Comparison of ENCODE assay signal across 22 cellular contexts in genomic region chr9:68775003-68775730, GRCh38.
DNase-seq lines count a peak whose midpoint lies in the region; FAIRE-seq and TF ChIP-seq lines count a peak whose summit lies in the region.
"Had no signal": no experiment of that assay in that cellular context is flagged by ENCODE, and none has a peak within 500 bp of the region (broad histone marks: within the 10 kb centered on the region; RNA-seq: fewer than 3 reads in every experiment).

No MANE protein-coding gene starts in this region.

- peaks cover 5% of the 10 kb centered on the region for H3K4me1 ChIP-seq in mammary epithelial cell (ENCODE audit: insufficient read depth, low read length)
- H3K4me1 ChIP-seq in endodermal cell (ENCODE audit: control insufficient read depth, insufficient read depth, low read length), result peaks cover 38% of the 10 kb centered on the region

- no peak overlapping the region for H3K4me3 Mint-ChIP-seq in endodermal cell
- H3K4me3 Mint-ChIP-seq: activated CD8-positive, alpha-beta T cell treated with anti-CD3 and anti-CD28 coated beads, Interleukin-2, amount 10 ng/mL, durations not matched to agents 7 days and 5 days; activated naive CD8-positive, alpha-beta T cell; naive thymus-derived CD8-positive, alpha-beta T cell; WTC11 had no signal

- no peaks in the 10 kb centered on the region for H3K9me3 ChIP-seq in mammary epithelial cell (replicated peaks; ENCODE audit: insufficient read depth, low read length)
- H3K9me3 ChIP-seq in endodermal cell (ENCODE audit: control insufficient read depth, low read length), result no peaks in the 10 kb centered on the region
- H3K9me3 ChIP-seq: lower lobe of right lung had no signal

- no peak for FAIRE-seq in GM12892 (lab: Jason Lieb, UNC)
- FAIRE-seq: small intestine had no signal

- H3K27ac Mint-ChIP-seq in endodermal cell, result no peak overlapping the region
- H3K27ac Mint-ChIP-seq: activated CD8-positive, alpha-beta T cell treated with anti-CD3 and anti-CD28 coated beads, Interleukin-2, amount 10 ng/mL, durations not matched to agents 7 days and 5 days; activated naive CD8-positive, alpha-beta T cell; naive thymus-derived CD8-positive, alpha-beta T cell; WTC11 had no signal

- in situ Hi-C loops in mammary epithelial cell (cut with MboI; ENCODE audit: low sequenced_read_pairs in 2 of 2), result no loop called here

- intact Hi-C loops in mammary epithelial cell (cut with micrococcal nuclease), result loop anchor here (5.0 kb wide), 1 partner anchor 262 kb away; the partner anchor contains the start of gene FXN

- BruUV-seq in mammary epithelial cell (replicated peaks; lab: Mats Ljungman, UMichigan), result no TSS peak

- no peaks in the 10 kb centered on the region for H3K27me3 Mint-ChIP-seq in endodermal cell (ENCODE audit: insufficient read depth)

- H3K4me2 ChIP-seq in mammary epithelial cell (ENCODE audit: insufficient read depth, low read depth, low read length), result no peak overlapping the region

- H3K9me3 Mint-ChIP-seq in endodermal cell, result no peaks in the 10 kb centered on the region
- H3K9me3 Mint-ChIP-seq: naive thymus-derived CD8-positive, alpha-beta T cell; WTC11 had no signal

- TF ChIP-seq CTCF in mammary epithelial cell (conservative IDR thresholded peaks at IDR 0.05 in 1 of 2, IDR thresholded peaks at IDR 0.05 in 1 of 2; ENCODE audit: extremely low read depth in 1 of 2, insufficient read depth in 1 of 2, low read depth in 1 of 2, low read length in 2 of 2) (no peak), endodermal cell (conservative IDR thresholded peaks at IDR 0.05) (no peak)

- WGBS in mammary epithelial cell (ENCODE audit: low coverage, missing lambda C conversion rate), result 73% methylated on average over 4 of the region's 5 CpGs
- 92 to 96% methylated on average over 4 to 5 of the region's 5 CpGs for WGBS in endodermal cell (ENCODE audit: insufficient coverage in 1 of 2, insufficient read length in 1 of 2), 2 experiments

- H4K20me1 ChIP-seq in mammary epithelial cell (ENCODE audit: insufficient read depth, low read length), result no peaks in the 10 kb centered on the region

- CTCF ChIA-PET in mammary epithelial cell (lab: Charles Lee; ENCODE audit: low non-redundant PET), result no interaction called here

- DNase-seq in EH (ENCODE audit: low read depth) (peak; percentile 51), MV-4-11 (lab: John Stamatoyannopoulos, UW) (peak; percentile 37), mammary epithelial cell (peak; percentile 32), kidney tubule cell (ENCODE audit: low spot score) (peak; percentile 63), endodermal cell (no peak), DMS53 treated with DMSO at 0.1 percent for 48 hours (lab: John Stamatoyannopoulos, UW; ENCODE audit: unreplicated experiment) (no peak), GM12892 (ENCODE audit: insufficient read length) (no peak), NCI-H748 (lab: John Stamatoyannopoulos, UW; ENCODE audit: unreplicated experiment) (no peak)
- DNase-seq: activated CD8-positive, alpha-beta T cell treated with anti-CD3 and anti-CD28 coated beads, Interleukin-2, amount 10 ng/mL, durations not matched to agents 7 days and 5 days; activated T-cell treated with anti-CD3 and anti-CD28 coated beads, Interleukin-2, amount 50 U/mL, for 48 hours; dorsolateral prefrontal cortex; lower lobe of right lung; naive thymus-derived CD8-positive, alpha-beta T cell; NCI-H146; NCI-H2227 treated with DMSO at 0.1 percent for 48 hours; small intestine; stimulated activated CD4-positive, alpha-beta T cell treated with anti-CD3 and anti-CD28 coated beads, Interleukin-4, amount 100 ng/mL, for 4 hours; stimulated activated CD8-positive, alpha-beta memory T cell treated with anti-CD3 and anti-CD28 coated beads, Interleukin-4, amount 100 ng/mL, for 48 hours; T-helper 1 cell had no signal

- no peak for TF ChIP-seq POLR2A in GM12892 (IDR thresholded peaks at IDR 0.05; ENCODE audit: low read depth, low read length)

- H3K9ac ChIP-seq in mammary epithelial cell (ENCODE audit: insufficient read depth, low read length), result no peak overlapping the region
- H3K9ac ChIP-seq in endodermal cell (ENCODE audit: extremely low read depth, low read length, poor library complexity, severe bottlenecking), result no peak overlapping the region
- H3K9ac ChIP-seq: parathyroid adenoma had no signal

- H2AFZ ChIP-seq in mammary epithelial cell (ENCODE audit: low read depth, low read length), result no peak overlapping the region
- H2AFZ ChIP-seq: parathyroid adenoma had no signal

- peaks cover 43% of the 10 kb centered on the region for H3K4me1 Mint-ChIP-seq in endodermal cell

- peaks cover 9% of the 10 kb centered on the region for H3K27me3 ChIP-seq in mammary epithelial cell (ENCODE audit: insufficient read depth, low read length)
- H3K27me3 ChIP-seq in endodermal cell (ENCODE audit: control insufficient read depth, insufficient read depth, low read length, poor library complexity, severe bottlenecking), result no peaks in the 10 kb centered on the region
- H3K27me3 ChIP-seq: dorsolateral prefrontal cortex had no signal

- no peaks in the 10 kb centered on the region for H3K36me3 ChIP-seq in mammary epithelial cell (ENCODE audit: insufficient read depth, low read length)
- H3K36me3 ChIP-seq in endodermal cell (ENCODE audit: control insufficient read depth, insufficient read depth, low read length), result no peaks in the 10 kb centered on the region
- H3K36me3 ChIP-seq: lower lobe of right lung had no signal

- H3K27ac ChIP-seq in mammary epithelial cell (ENCODE audit: insufficient read depth, low read depth, low read length) (no peak overlapping the region), endodermal cell (ENCODE audit: low read depth, low read length) (no peak overlapping the region)
- H3K27ac ChIP-seq: dorsolateral prefrontal cortex, lower lobe of right lung, parathyroid adenoma had no signal

- no peak overlapping the region for H3K4me3 ChIP-seq in mammary epithelial cell (replicated peaks in 1 of 3; ENCODE audit: insufficient read depth in 1 of 3, low read depth in 2 of 3, low read length in 3 of 3)
- H3K4me3 ChIP-seq in endodermal cell (ENCODE audit: low read length), result no peak overlapping the region
- H3K4me3 ChIP-seq: dorsolateral prefrontal cortex, lower lobe of right lung had no signal

- H3K79me2 ChIP-seq in mammary epithelial cell (ENCODE audit: insufficient read depth, low read length), result peaks cover 2% of the 10 kb centered on the region
- H3K79me2 ChIP-seq: parathyroid adenoma had no signal

- H3K36me3 Mint-ChIP-seq in endodermal cell (ENCODE audit: low read depth), result no peaks in the 10 kb centered on the region
- H3K36me3 Mint-ChIP-seq: activated naive CD8-positive, alpha-beta T cell; naive thymus-derived CD8-positive, alpha-beta T cell; WTC11 had no signal

- dilution Hi-C loops in mammary epithelial cell (cut with HindIII; ENCODE audit: low sequenced_read_pairs), result no loop called here

Comparison
In these comparisons a context has a peak if more than half of its experiments do, and no peak if none do; other contexts are left out.
1. DNase-seq: peak in EH (single experiment), MV-4-11 (single experiment), mammary epithelial cell (single experiment) and kidney tubule cell (single experiment); none in endodermal cell (single experiment), DMS53 treated with DMSO at 0.1 percent for 48 hours (single experiment), GM12892 (single experiment) and NCI-H748 (single experiment).